In the genomic region with DNA sequence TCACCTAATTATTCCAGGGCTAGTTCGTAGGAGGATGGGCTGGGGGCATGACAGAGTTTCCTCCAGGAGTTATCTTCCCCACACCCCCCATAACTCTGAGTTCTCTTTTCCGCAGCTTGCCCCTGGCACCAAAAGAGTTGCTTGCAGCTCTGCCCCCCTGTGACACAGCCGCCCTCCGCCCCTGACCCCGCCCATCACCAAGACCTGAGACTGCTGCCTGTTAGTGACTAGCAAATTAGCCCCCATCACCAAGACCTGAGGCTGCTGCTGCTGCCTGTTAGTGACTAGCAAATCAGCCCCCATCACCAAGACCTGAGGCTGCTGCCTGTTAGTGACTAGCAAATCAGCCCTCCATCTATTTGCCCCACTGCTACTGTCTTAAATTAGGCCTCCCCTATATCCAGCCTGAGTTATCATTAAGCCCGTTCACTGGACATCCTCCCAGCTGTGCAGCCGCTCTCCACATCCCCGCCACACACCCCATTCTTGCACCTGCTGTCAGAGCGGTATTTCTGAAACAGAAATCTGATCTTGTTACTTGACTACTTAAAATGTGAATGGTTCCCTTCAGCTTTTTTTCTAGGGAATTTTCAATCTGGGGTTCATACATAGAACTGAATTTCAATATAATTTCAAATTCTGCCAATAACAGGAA, we compare ENCODE assay signal across 9 cellular contexts.
DNase-seq lines count a peak whose midpoint lies in the region; ATAC-seq lines count a peak whose summit lies in the region.
"Had no signal": no experiment of that assay in that cellular context is flagged by ENCODE, and none has a peak within 500 bp of the region (broad histone marks: within the 10 kb centered on the region; RNA-seq: fewer than 3 reads in every experiment).

No MANE protein-coding gene starts in this region.

- DNase-seq in NCI-H345 (lab: John Stamatoyannopoulos, UW) (peak; percentile 51), activated gamma-delta T cell treated with Interleukin-2 at 50 U/mL for 16 hours (peak; percentile 55)
- DNase-seq in stimulated activated CD8-positive, alpha-beta memory T cell treated with anti-CD3 and anti-CD28 coated beads, Interleukin-2, amount 100 ng/mL, for 1 hour (ENCODE audit: low read depth in 2 of 2): peak; percentile 16 to 30

- peak overlapping the region; percentile 94 for H3K4me3 ChIP-seq in BLaER1
- H3K4me3 ChIP-seq in iPS-20b (ENCODE audit: low read length): peak overlapping the region; percentile 77

- peaks cover 12% of the 10 kb centered on the region for H4K20me1 ChIP-seq in BLaER1

- peak overlapping the region; percentile 76 for H3K9ac ChIP-seq in BLaER1
- peak overlapping the region; percentile 17; the same call in 1 of the 2 replicates for H3K9ac ChIP-seq in iPS-20b (ENCODE audit: low read depth, low read length)

- H3K4me1 ChIP-seq in BLaER1 (peaks cover 32% of the 10 kb centered on the region), iPS-20b (ENCODE audit: insufficient read depth, low read length) (peaks cover 10% of the 10 kb centered on the region; the same call in 1 of the 2 replicates)

- H3K4me2 ChIP-seq in BLaER1: peak overlapping the region; percentile 79

- no peak overlapping the region for H3K27ac ChIP-seq in BLaER1
- no peak overlapping the region for H3K27ac ChIP-seq in iPS-20b (ENCODE audit: low read length)

- no peaks in the 10 kb centered on the region for H3K9me3 ChIP-seq in BLaER1
- H3K9me3 ChIP-seq in iPS-20b (ENCODE audit: insufficient read depth, low read depth, low read length): no peaks in the 10 kb centered on the region
- H3K9me3 ChIP-seq: adrenal gland had no signal

- no peak for ATAC-seq in HG03097 (IDR thresholded peaks at IDR 0.05; ENCODE audit: low FRiP score, unreplicated experiment)
- ATAC-seq in HG02678 (IDR thresholded peaks at IDR 0.05; ENCODE audit: unreplicated experiment): no peak
- ATAC-seq in GM19328 (IDR thresholded peaks at IDR 0.05; ENCODE audit: unreplicated experiment): no peak

- H3K36me3 ChIP-seq in BLaER1 (no peaks in the 10 kb centered on the region), iPS-20b (ENCODE audit: insufficient read depth, low read depth, low read length) (no peaks in the 10 kb centered on the region)
- H3K36me3 ChIP-seq: adrenal gland had no signal

- H3K27me3 ChIP-seq in BLaER1: no peaks in the 10 kb centered on the region
- H3K27me3 ChIP-seq in iPS-20b (ENCODE audit: insufficient read depth, low read length): no peaks in the 10 kb centered on the region
- H3K27me3 ChIP-seq: adrenal gland had no signal
